In genomic region chr3:14152233-14152962, GRCh38 we compare ENCODE assay signal across 13 cellular contexts. TPM values are rescaled to one million over a fixed set of nuclear protein-coding genes. Genes with fewer than 3 reads are reported as not detected.
DNase-seq lines count a peak whose midpoint lies in the region; ATAC-seq, FAIRE-seq and TF ChIP-seq lines count a peak whose summit lies in the region.
"Had no signal": no experiment of that assay in that cellular context is flagged by ENCODE, and none has a peak within 500 bp of the region (broad histone marks: within the 10 kb centered on the region; RNA-seq: fewer than 3 reads in every experiment).

No MANE protein-coding gene starts in this region.

- in situ Hi-C loops in K562 (cut with MboI), result no loop called here

- H3K4me1 Mint-ChIP-seq in IgD-negative memory B cell, result peaks cover 0 to under 1% (median 0%) of the 10 kb centered on the region in 3 donors
- H3K4me1 Mint-ChIP-seq in activated CD4-positive, alpha-beta T cell treated with anti-CD3 and anti-CD28 coated beads, Interleukin-2, amount 10 ng/mL, durations not matched to agents 7 days and 5 days, result peaks cover 2% of the 10 kb centered on the region

- H3K9me3 ChIP-seq in K562 (replicated peaks; ENCODE audit: control insufficient read depth, insufficient read depth, low read depth, low read length), result no peaks in the 10 kb centered on the region
- H3K9me3 ChIP-seq in osteoblast (ENCODE audit: low read depth, low read length), result no peaks in the 10 kb centered on the region
- H3K9me3 ChIP-seq: thyroid gland had no signal

- H3K4me2 ChIP-seq in K562 (ENCODE audit: insufficient read depth, low read length) (no peak overlapping the region), osteoblast (ENCODE audit: insufficient read depth, low read length) (no peak overlapping the region)

- POLR2A ChIA-PET in K562 (lab: Yijun Ruan, JAX), result interaction anchor here (0.7 to 3.6 kb wide), 8 partner anchors 7 to 273 kb away, joined by 3 to 18 read pairs (median 5); partner anchors contain the start of genes CHCHD4, LSM3, TMEM43 and XPC
- POLR2A ChIA-PET in activated CD4-positive, alpha-beta T cell treated with anti-CD3 and anti-CD28 coated beads, Interleukin-2, amount 10 ng/mL, durations not matched to agents 7 days and 5 days (lab: Charles Lee), result no interaction called here

- no peaks in the 10 kb centered on the region; the same call in 1 of the 2 replicates for H4K20me1 ChIP-seq in K562 (replicated peaks; ENCODE audit: control insufficient read depth, insufficient read depth, low read length)
- no peaks in the 10 kb centered on the region for H4K20me1 ChIP-seq in osteoblast (ENCODE audit: insufficient read depth, low read length)

- H3K27ac ChIP-seq in K562 (ENCODE audit: extremely low read depth, low read depth, low read length) (no peak overlapping the region), osteoblast (ENCODE audit: low read depth, low read length) (no peak overlapping the region)
- H3K27ac ChIP-seq: thyroid gland had no signal

- BruUV-seq in K562 (replicated peaks; lab: Mats Ljungman, UMichigan), result no TSS peak

- no peak for FAIRE-seq in K562 (lab: Jason Lieb, UNC)
- FAIRE-seq: endothelial cell of umbilical vein had no signal

- H3K27me3 Mint-ChIP-seq in IgD-negative memory B cell, result no peaks in the 10 kb centered on the region
- H3K27me3 Mint-ChIP-seq in activated CD4-positive, alpha-beta T cell treated with anti-CD3 and anti-CD28 coated beads, Interleukin-2, amount 10 ng/mL, durations not matched to agents 7 days and 5 days, result no peaks in the 10 kb centered on the region

- intact Hi-C loops in K562 (cut with micrococcal nuclease), result no loop called here

- H3K4me1 ChIP-seq in K562 (replicated peaks in 1 of 2; ENCODE audit: control insufficient read depth in 2 of 2, insufficient read depth in 2 of 2, low read length in 2 of 2), result no peaks in the 10 kb centered on the region; a peak in 1 of 5 replicates
- H3K4me1 ChIP-seq in osteoblast (ENCODE audit: insufficient read depth, low read length), result no peaks in the 10 kb centered on the region
- H3K4me1 ChIP-seq: thyroid gland had no signal

- H3K9me1 ChIP-seq in K562 (ENCODE audit: control insufficient read depth, insufficient read depth, low read length), result no peaks in the 10 kb centered on the region

- H3K9me3 Mint-ChIP-seq in IgD-negative memory B cell, result no peaks in the 10 kb centered on the region
- H3K9me3 Mint-ChIP-seq in activated CD4-positive, alpha-beta T cell treated with anti-CD3 and anti-CD28 coated beads, Interleukin-2, amount 10 ng/mL, durations not matched to agents 7 days and 5 days, result no peaks in the 10 kb centered on the region

- TF ChIP-seq CTCF in K562 (IDR thresholded peaks at IDR 0.05 in 2 of 3, conservative IDR thresholded peaks at IDR 0.05 in 1 of 3; ENCODE audit: insufficient read depth in 2 of 3, low read depth in 1 of 3, low read length in 3 of 3) (peak; percentile 62 to 69 (median 65)), osteoblast (IDR thresholded peaks at IDR 0.05; ENCODE audit: extremely low read depth, low read depth, low read length) (peak; percentile 35)

- H3K4me3 ChIP-seq in K562 (no peak overlapping the region), osteoblast (ENCODE audit: insufficient read depth, low read length) (no peak overlapping the region)
- H3K4me3 ChIP-seq: lung, thyroid gland had no signal

- H3K27me3 ChIP-seq in K562 (ENCODE audit: control insufficient read depth in 2 of 2, insufficient read depth in 2 of 2, low read length in 2 of 2) (no peaks in the 10 kb centered on the region), osteoblast (ENCODE audit: insufficient read depth, low read length) (no peaks in the 10 kb centered on the region)
- H3K27me3 ChIP-seq: thyroid gland had no signal

- no peak overlapping the region for H3K9ac ChIP-seq in K562 (ENCODE audit: insufficient read depth in 1 of 2, low read depth in 2 of 2, low read length in 2 of 2)

- peak in 1 of 2 experiments; percentile 61; a peak in 3 of 4 replicates for TF ChIP-seq RAD21 in K562 (CRISPR knock-in tag; conservative IDR thresholded peaks at IDR 0.05 in 1 of 2, IDR thresholded peaks at IDR 0.05 in 1 of 2)

- no peak for TF ChIP-seq EP300 in K562 (IDR thresholded peaks at IDR 0.05; ENCODE audit: low read length)

- CTCF ChIA-PET in K562 (lab: Yijun Ruan, JAX; ENCODE audit: low intra/inter-chr PET ratio), result interaction anchor here (1.0 to 1.1 kb wide), 2 partner anchors 156 to 315 kb away, joined by 3 read pairs; no protein-coding TSS in a partner anchor
- CTCF ChIA-PET in activated CD4-positive, alpha-beta T cell treated with anti-CD3 and anti-CD28 coated beads, Interleukin-2, amount 10 ng/mL, durations not matched to agents 7 days and 5 days (lab: Charles Lee), result interaction anchor here (1.6 to 2.5 kb wide), 2 partner anchors 10 to 15 kb away, joined by 3 to 10 read pairs; no protein-coding TSS in a partner anchor

- TF ChIP-seq POLR2A in K562 (conservative IDR thresholded peaks at IDR 0.05), result no peak

- H3K36me3 Mint-ChIP-seq in IgD-negative memory B cell, result peaks cover 4% of the 10 kb centered on the region
- peaks cover 26% of the 10 kb centered on the region for H3K36me3 Mint-ChIP-seq in activated CD4-positive, alpha-beta T cell treated with anti-CD3 and anti-CD28 coated beads, Interleukin-2, amount 10 ng/mL, durations not matched to agents 7 days and 5 days (ENCODE audit: low read depth)

- peaks cover 74% of the 10 kb centered on the region for H3K36me3 ChIP-seq in K562 (ENCODE audit: control insufficient read depth, insufficient read depth, low read length)
- peaks cover 54% of the 10 kb centered on the region for H3K36me3 ChIP-seq in osteoblast (ENCODE audit: insufficient read depth, low read length)

- H3K27ac Mint-ChIP-seq in IgD-negative memory B cell, result peak overlapping the region in 2 of 3 donors; percentile 49 to 53
- no peak overlapping the region for H3K27ac Mint-ChIP-seq in activated CD4-positive, alpha-beta T cell treated with anti-CD3 and anti-CD28 coated beads, Interleukin-2, amount 10 ng/mL, durations not matched to agents 7 days and 5 days

- 78% methylated on average over 11 of the region's 11 CpGs for WGBS in K562 (ENCODE audit: insufficient coverage, low coverage, missing lambda C conversion rate)

- H2AFZ ChIP-seq in K562 (ENCODE audit: low read depth, low read length) (no peak overlapping the region), osteoblast (ENCODE audit: low read length) (no peak overlapping the region)

- H3K4me3 Mint-ChIP-seq in IgD-negative memory B cell, result no peak overlapping the region
- no peak overlapping the region for H3K4me3 Mint-ChIP-seq in activated CD4-positive, alpha-beta T cell treated with anti-CD3 and anti-CD28 coated beads, Interleukin-2, amount 10 ng/mL, durations not matched to agents 7 days and 5 days

- H3K79me2 ChIP-seq in K562 (ENCODE audit: control insufficient read depth, insufficient read depth, low read length), result no peaks in the 10 kb centered on the region
- H3K79me2 ChIP-seq in osteoblast (ENCODE audit: insufficient read depth, low read length), result no peaks in the 10 kb centered on the region

- peak; percentile 4 for DNase-seq in NCI-H510A treated with DMSO at 0.1 percent for 48 hours (lab: John Stamatoyannopoulos, UW)
- no peak for DNase-seq in NCI-H510A (lab: John Stamatoyannopoulos, UW)
- DNase-seq in K562 (ENCODE audit: extremely low read depth in 1 of 4, low spot score in 3 of 4), result peak; percentile 51 to 65 (median 59)
- no peak for DNase-seq in osteoblast (ENCODE audit: insufficient read length, low spot score, missing footprints)
- no peak for DNase-seq in activated CD4-positive, alpha-beta T cell treated with anti-CD3 and anti-CD28 coated beads, Interleukin-2, amount 10 ng/mL, durations not matched to agents 7 days and 5 days
- no peak for DNase-seq in KG1 (lab: John Stamatoyannopoulos, UW)
- DNase-seq: activated effector memory CD4-positive, alpha-beta T cell treated with Interleukin-2 at 50 U/mL for 16 hours; NCI-H1092; thyroid gland had no signal

- peak; percentile 84 for ATAC-seq in K562
- ATAC-seq in GM18502 (IDR thresholded peaks at IDR 0.05; ENCODE audit: poor library complexity, unreplicated experiment), result no peak

RNA-seq across cellular contexts. Expression of gene XPC, which starts 26.0 kb away (rescaled TPM):
- polyA plus RNA-seq in IgD-negative memory B cell (40.6 TPM), K562 (2011; rRNA removed) (25.1 and 25.5 TPM in 2 replicates), K562 (2014; fragmentation: Illumina TruSeq; extraction: Trizol) (54.4 and 54.7 TPM in 2 replicates), K562 (2014; fragmentation: Nextera tagmentation; extraction: Ambion mirVana) (1 to 10 TPM; 3.8 to 4.1 TPM), K562 (2014; rRNA removed) (33.8 and 42.4 TPM in 2 replicates)
- total RNA-seq in K562 (2011; cell fraction: chromatin; rRNA removed; ENCODE audit: low replicate concordance), result 61.0 and 92.1 TPM in 2 replicates
- 32.5 and 33.7 TPM in 2 replicates for total RNA-seq in K562 (2011; cell fraction: nucleolus; rRNA removed)
- total RNA-seq in K562 (2011; cell fraction: nucleoplasm; rRNA removed), result 45.0 and 59.2 TPM in 2 replicates
- total RNA-seq in K562 (2014; rRNA removed) (51.8 and 54.1 TPM in 2 replicates), K562 (2014; rRNA removed; fragmentation: Illumina TruSeq; extraction: Trizol) (41.2 and 49.8 TPM in 2 replicates), K562 (2015; rRNA removed; fragmentation: Illumina TruSeq; extraction: Trizol) (41.3 and 44.2 TPM in 2 replicates), K562 (2021) (44.5 and 54.0 TPM in 2 replicates), osteoblast (50.1 and 52.1 TPM in 2 replicates)
- polyA plus RNA-seq in K562 (2011; cell fraction: cytosol; rRNA removed), result 11.7 and 15.8 TPM in 2 replicates
- 76.2 and 81.9 TPM in 2 replicates for polyA plus RNA-seq in K562 (2011; cell fraction: nucleus; rRNA removed)
- polyA plus RNA-seq in K562 (2012), result 41.7 and 44.5 TPM in 2 replicates
- 30.9 and 32.3 TPM in 2 replicates for polyA minus RNA-seq in K562 (2011; rRNA and poly(A)+ RNA removed)
- 24.0 and 24.8 TPM in 2 replicates for polyA minus RNA-seq in K562 (2011; cell fraction: cytosol; rRNA and poly(A)+ RNA removed)
- polyA minus RNA-seq in K562 (2011; cell fraction: nucleus; rRNA and poly(A)+ RNA removed), result 34.9 and 53.4 TPM in 2 replicates
- total RNA-seq in activated CD4-positive, alpha-beta T cell treated with anti-CD3 and anti-CD28 coated beads, Interleukin-2, amount 10 ng/mL, durations not matched to agents 7 days and 5 days, result 10 to 100 TPM; 41.1 to 43.0 TPM

RNA-seq across cellular contexts. Expression of gene LSM3, which starts 26.2 kb away (rescaled TPM):
- polyA plus RNA-seq in IgD-negative memory B cell, result 25.3 TPM
- total RNA-seq in K562 (2011; cell fraction: chromatin; rRNA removed; ENCODE audit: low replicate concordance), result 11.3 and 17.2 TPM in 2 replicates
- total RNA-seq in K562 (2011; cell fraction: nucleolus; rRNA removed), result 7.4 and 9.3 TPM in 2 replicates
- total RNA-seq in K562 (2011; cell fraction: nucleoplasm; rRNA removed), result 14.2 and 25.6 TPM in 2 replicates
- total RNA-seq in K562 (2014; rRNA removed), result 32.6 and 33.8 TPM in 2 replicates
- 64.7 and 73.9 TPM in 2 replicates for total RNA-seq in K562 (2014; rRNA removed; fragmentation: Illumina TruSeq; extraction: Trizol)
- total RNA-seq in K562 (2015; rRNA removed; fragmentation: Illumina TruSeq; extraction: Trizol), result 54.4 and 61.2 TPM in 2 replicates
- 38.5 and 46.4 TPM in 2 replicates for total RNA-seq in K562 (2021)
- polyA plus RNA-seq in K562 (2011; rRNA removed), result 34.0 and 48.7 TPM in 2 replicates
- 3.6 and 12.9 TPM in 2 replicates for polyA plus RNA-seq in K562 (2011; cell fraction: cytosol; rRNA removed)
- polyA plus RNA-seq in K562 (2011; cell fraction: nucleus; rRNA removed), result 3.1 and 6.0 TPM in 2 replicates
- 31.9 and 61.8 TPM in 2 replicates for polyA plus RNA-seq in K562 (2012)
- 48.6 and 55.2 TPM in 2 replicates for polyA plus RNA-seq in K562 (2014; fragmentation: Illumina TruSeq; extraction: Trizol)
- polyA plus RNA-seq in K562 (2014; fragmentation: Nextera tagmentation; extraction: Ambion mirVana), result 100 to 1,000 TPM; 180 to 203 TPM
- polyA plus RNA-seq in K562 (2014; rRNA removed), result 61.6 and 75.1 TPM in 2 replicates
- 14.8 and 16.0 TPM in 2 replicates for polyA minus RNA-seq in K562 (2011; rRNA and poly(A)+ RNA removed)
- 4.3 and 6.0 TPM in 2 replicates for polyA minus RNA-seq in K562 (2011; cell fraction: cytosol; rRNA and poly(A)+ RNA removed)
- 5.5 and 7.6 TPM in 2 replicates for polyA minus RNA-seq in K562 (2011; cell fraction: nucleus; rRNA and poly(A)+ RNA removed)
- 5.1 and 5.6 TPM in 2 replicates for total RNA-seq in osteoblast
- 10 to 100 TPM; 16.1 to 18.6 TPM for total RNA-seq in activated CD4-positive, alpha-beta T cell treated with anti-CD3 and anti-CD28 coated beads, Interleukin-2, amount 10 ng/mL, durations not matched to agents 7 days and 5 days

RNA-seq across cellular contexts. Expression of gene TMEM43, which starts 27.5 kb away (rescaled TPM):
- polyA plus RNA-seq in IgD-negative memory B cell (40.0 TPM), K562 (2011; rRNA removed) (41.9 and 50.8 TPM in 2 replicates), K562 (2014; fragmentation: Illumina TruSeq; extraction: Trizol) (41.5 and 46.1 TPM in 2 replicates), K562 (2014; fragmentation: Nextera tagmentation; extraction: Ambion mirVana) (10 to 100 TPM; 16.7 to 29.4 TPM), K562 (2014; rRNA removed) (32.7 and 37.5 TPM in 2 replicates)
- 45.4 and 56.1 TPM in 2 replicates for total RNA-seq in K562 (2011; cell fraction: chromatin; rRNA removed; ENCODE audit: low replicate concordance)
- 65.7 and 72.4 TPM in 2 replicates for total RNA-seq in K562 (2011; cell fraction: nucleolus; rRNA removed)
- 57.3 and 58.4 TPM in 2 replicates for total RNA-seq in K562 (2011; cell fraction: nucleoplasm; rRNA removed)
- total RNA-seq in K562 (2014; rRNA removed) (35.0 and 49.2 TPM in 2 replicates), K562 (2014; rRNA removed; fragmentation: Illumina TruSeq; extraction: Trizol) (32.9 and 35.7 TPM in 2 replicates), K562 (2015; rRNA removed; fragmentation: Illumina TruSeq; extraction: Trizol) (41.1 and 42.9 TPM in 2 replicates), K562 (2021) (38.9 and 39.7 TPM in 2 replicates), osteoblast (138 and 145 TPM in 2 replicates)
- 46.0 and 54.1 TPM in 2 replicates for polyA plus RNA-seq in K562 (2011; cell fraction: cytosol; rRNA removed)
- 73.1 and 80.6 TPM in 2 replicates for polyA plus RNA-seq in K562 (2011; cell fraction: nucleus; rRNA removed)
- 32.9 and 33.9 TPM in 2 replicates for polyA plus RNA-seq in K562 (2012)
- 32.4 and 38.1 TPM in 2 replicates for polyA minus RNA-seq in K562 (2011; rRNA and poly(A)+ RNA removed)
- 21.2 TPM in 2 replicates for polyA minus RNA-seq in K562 (2011; cell fraction: cytosol; rRNA and poly(A)+ RNA removed)
- polyA minus RNA-seq in K562 (2011; cell fraction: nucleus; rRNA and poly(A)+ RNA removed), result 17.1 and 22.2 TPM in 2 replicates
- 10 to 100 TPM; 40.4 to 42.0 TPM for total RNA-seq in activated CD4-positive, alpha-beta T cell treated with anti-CD3 and anti-CD28 coated beads, Interleukin-2, amount 10 ng/mL, durations not matched to agents 7 days and 5 days

RNA-seq across cellular contexts. Expression of gene CHCHD4, which starts 27.7 kb away (rescaled TPM):
- polyA plus RNA-seq in IgD-negative memory B cell (18.7 TPM), K562 (2011; rRNA removed) (46.2 and 68.4 TPM in 2 replicates), K562 (2014; fragmentation: Illumina TruSeq; extraction: Trizol) (89.0 and 105 TPM in 2 replicates), K562 (2014; fragmentation: Nextera tagmentation; extraction: Ambion mirVana) (100 to 1,000 TPM; 152 to 225 TPM), K562 (2014; rRNA removed) (81.3 and 81.7 TPM in 2 replicates)
- 8.4 and 13.9 TPM in 2 replicates for total RNA-seq in K562 (2011; cell fraction: chromatin; rRNA removed; ENCODE audit: low replicate concordance)
- 7.5 and 9.3 TPM in 2 replicates for total RNA-seq in K562 (2011; cell fraction: nucleolus; rRNA removed)
- total RNA-seq in K562 (2011; cell fraction: nucleoplasm; rRNA removed), result 11.0 and 15.7 TPM in 2 replicates
- total RNA-seq in K562 (2014; rRNA removed) (70.9 and 77.2 TPM in 2 replicates), K562 (2014; rRNA removed; fragmentation: Illumina TruSeq; extraction: Trizol) (70.9 and 79.2 TPM in 2 replicates), K562 (2015; rRNA removed; fragmentation: Illumina TruSeq; extraction: Trizol) (56.5 and 61.2 TPM in 2 replicates), K562 (2021) (53.5 and 55.4 TPM in 2 replicates), osteoblast (9.1 and 10.1 TPM in 2 replicates)
- 27.7 and 40.4 TPM in 2 replicates for polyA plus RNA-seq in K562 (2011; cell fraction: cytosol; rRNA removed)
- polyA plus RNA-seq in K562 (2011; cell fraction: nucleus; rRNA removed), result 15.4 and 19.6 TPM in 2 replicates
- 32.4 and 47.1 TPM in 2 replicates for polyA plus RNA-seq in K562 (2012)
- polyA minus RNA-seq in K562 (2011; rRNA and poly(A)+ RNA removed), result 48.2 and 54.4 TPM in 2 replicates
- 19.5 and 24.8 TPM in 2 replicates for polyA minus RNA-seq in K562 (2011; cell fraction: cytosol; rRNA and poly(A)+ RNA removed)
- 6.1 and 12.2 TPM in 2 replicates for polyA minus RNA-seq in K562 (2011; cell fraction: nucleus; rRNA and poly(A)+ RNA removed)
- 10 to 100 TPM; 12.7 to 13.2 TPM for total RNA-seq in activated CD4-positive, alpha-beta T cell treated with anti-CD3 and anti-CD28 coated beads, Interleukin-2, amount 10 ng/mL, durations not matched to agents 7 days and 5 days

Comparison
In these comparisons a context has a peak if more than half of its experiments do, and no peak if none do; other contexts are left out.
1. DNase-seq: peak in NCI-H510A treated with DMSO at 0.1 percent for 48 hours (single experiment) and K562 (4 of 4); none in NCI-H510A (single experiment), osteoblast (single experiment), activated CD4-positive, alpha-beta T cell treated with anti-CD3 and anti-CD28 coated beads, Interleukin-2, amount 10 ng/mL, durations not matched to agents 7 days and 5 days (single experiment) and KG1 (single experiment).